In genomic region chr17:42081516-42082129, GRCh38 we compare ENCODE assay signal across 2 cellular contexts.
TF ChIP-seq lines count a peak whose summit lies in the region.

No MANE protein-coding gene starts in this region.

TF ChIP-seq in HCT116, 20 proteins besides CTCF, POLR2A, EP300 and RAD21:
- no peak for TF ChIP-seq CEBPB (IDR thresholded peaks at IDR 0.05; ENCODE audit: low read depth)
- no peak for TF ChIP-seq EGR1 (IDR thresholded peaks at IDR 0.05; ENCODE audit: low read depth)
- no peak for TF ChIP-seq SRF (IDR thresholded peaks at IDR 0.05; ENCODE audit: low read depth)
- no peak for TF ChIP-seq ATF3 (IDR thresholded peaks at IDR 0.05)
- no peak for TF ChIP-seq ELF1 (IDR thresholded peaks at IDR 0.05; ENCODE audit: borderline replicate concordance, low read depth)
- no peak for TF ChIP-seq SP1 (IDR thresholded peaks at IDR 0.05; ENCODE audit: low read depth)
- TF ChIP-seq JUND (IDR thresholded peaks at IDR 0.05): no peak
- TF ChIP-seq ZFX (IDR thresholded peaks at IDR 0.05): no peak
- TF ChIP-seq TCF7L2 (IDR thresholded peaks at IDR 0.05; ENCODE audit: borderline replicate concordance, extremely low read depth, insufficient read depth, insufficient read length): no peak
- no peak for TF ChIP-seq REST (IDR thresholded peaks at IDR 0.05; ENCODE audit: low read depth)
- TF ChIP-seq EZH2 (IDR thresholded peaks at IDR 0.05): no peak
- TF ChIP-seq ZBTB33 (IDR thresholded peaks at IDR 0.05; ENCODE audit: extremely low read depth, insufficient replicate concordance, low read length): no peak
- no peak for TF ChIP-seq FOSL1 (IDR thresholded peaks at IDR 0.05; ENCODE audit: low read depth)
- no peak for TF ChIP-seq CBX3 (IDR thresholded peaks at IDR 0.05; ENCODE audit: low read depth)
- no peak for TF ChIP-seq POLR2AphosphoS5 (IDR thresholded peaks at IDR 0.05; ENCODE audit: low read depth, low read length)
- no peak for TF ChIP-seq EZH2phosphoT487 (IDR thresholded peaks at IDR 0.05; ENCODE audit: borderline replicate concordance)
- TF ChIP-seq SIN3A (IDR thresholded peaks at IDR 0.05; ENCODE audit: low read depth): no peak
- no peak for TF ChIP-seq YY1 (IDR thresholded peaks at IDR 0.05; ENCODE audit: extremely low read depth, insufficient replicate concordance, low read depth, low read length)
- TF ChIP-seq ZNF274 (IDR thresholded peaks at IDR 0.05; ENCODE audit: low read depth, low read length): no peak
TF ChIP-seq in HCT116: peak in this region for 0.

TF ChIP-seq in H1, 55 proteins besides CTCF, POLR2A, EP300 and RAD21:
- no peak for TF ChIP-seq SIN3A (conservative IDR thresholded peaks at IDR 0.05 in 1 of 2, IDR thresholded peaks at IDR 0.05 in 1 of 2; ENCODE audit: low read depth in 1 of 2, low read length in 2 of 2)
- TF ChIP-seq CHD1 (IDR thresholded peaks at IDR 0.05; ENCODE audit: low read depth, low read length): no peak
- TF ChIP-seq CTBP2 (IDR thresholded peaks at IDR 0.05; ENCODE audit: borderline replicate concordance, insufficient read depth, insufficient read length, low read length): no peak
- no peak for TF ChIP-seq KDM1A (IDR thresholded peaks at IDR 0.05; ENCODE audit: borderline replicate concordance, low read length)
- TF ChIP-seq RFX5 (IDR thresholded peaks at IDR 0.05; ENCODE audit: borderline replicate concordance, low read depth, low read length): no peak
- no peak for TF ChIP-seq USF2 (IDR thresholded peaks at IDR 0.05; ENCODE audit: low read length)
- TF ChIP-seq CREB1 (IDR thresholded peaks at IDR 0.05): no peak
- TF ChIP-seq NRF1 (IDR thresholded peaks at IDR 0.05; ENCODE audit: low read depth, low read length): no peak
- no peak for TF ChIP-seq ATF3 (IDR thresholded peaks at IDR 0.05; ENCODE audit: insufficient read depth, low read depth, low read length)
- TF ChIP-seq TAF7 (optimal IDR thresholded peaks at IDR 0.05; ENCODE audit: borderline replicate concordance, low read depth, low read length): no peak
- TF ChIP-seq POU5F1 (IDR thresholded peaks at IDR 0.05; ENCODE audit: low read depth, low read length): no peak
- TF ChIP-seq SAP30 (IDR thresholded peaks at IDR 0.05; ENCODE audit: insufficient read depth, insufficient replicate concordance, low read length): no peak
- no peak for TF ChIP-seq MAFK (IDR thresholded peaks at IDR 0.05; ENCODE audit: low read depth, low read length)
- no peak for TF ChIP-seq BCL11A (IDR thresholded peaks at IDR 0.05; ENCODE audit: low read depth in 2 of 2, low read length in 2 of 2)
- TF ChIP-seq YY1 (IDR thresholded peaks at IDR 0.05; ENCODE audit: low read depth, low read length): no peak
- TF ChIP-seq SP1 (IDR thresholded peaks at IDR 0.05; ENCODE audit: low read depth, low read length): no peak
